ENCODE assay signal across 15 cellular contexts in the genomic region with DNA sequence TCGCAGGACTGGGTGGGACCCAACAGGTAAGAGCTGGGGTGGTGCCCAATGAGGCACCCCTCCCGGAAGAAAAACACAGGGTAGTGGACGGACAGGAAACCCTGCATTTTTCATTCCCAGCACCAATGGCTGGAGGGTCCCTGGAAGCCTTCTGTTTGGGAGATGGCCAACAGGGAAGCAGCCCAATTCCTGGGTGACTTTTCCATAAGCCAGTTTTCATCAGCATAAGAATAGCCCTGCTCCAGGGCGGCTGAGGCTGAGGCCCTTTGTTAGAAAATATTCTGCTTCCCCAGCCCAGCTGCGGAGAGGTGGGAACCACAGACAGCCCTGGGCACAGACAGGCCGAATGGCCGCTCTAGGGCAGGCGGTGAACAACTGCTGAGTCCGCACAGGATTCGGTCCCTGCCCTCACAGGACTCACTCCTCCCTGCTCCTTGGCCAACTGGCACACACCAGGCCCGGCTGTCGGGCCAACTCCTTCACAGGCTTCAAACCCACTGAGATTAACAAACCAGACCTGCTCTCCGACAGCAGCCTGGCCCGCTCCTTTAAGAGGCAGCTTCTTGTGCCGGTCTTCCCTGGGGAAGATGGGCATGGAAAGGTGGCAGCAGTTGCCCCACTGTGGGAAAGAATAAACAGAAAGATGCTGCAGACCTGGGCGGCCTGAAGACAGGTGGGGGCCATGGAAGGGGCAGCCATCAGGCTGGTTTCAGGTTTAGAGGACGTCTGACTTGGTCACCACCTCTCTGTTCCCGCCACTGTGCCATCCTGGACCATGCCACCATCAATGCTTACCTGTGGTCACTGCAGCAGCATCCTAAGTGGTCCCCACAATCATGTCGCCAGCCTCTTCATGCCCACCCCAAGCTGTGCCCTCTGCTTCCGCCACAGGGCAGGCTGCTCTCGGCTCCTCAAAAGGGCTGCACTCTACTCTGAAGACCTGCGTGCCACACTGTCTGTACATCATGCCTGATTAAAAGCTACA. TPM values are rescaled to one million over a fixed set of nuclear protein-coding genes. Genes with fewer than 3 reads are reported as not detected.
A peak's percentile ranks its signal among the peaks of the same experiment; 100 is the strongest.
DNase-seq lines count a peak whose midpoint lies in the region; ATAC-seq and TF ChIP-seq lines count a peak whose summit lies in the region.
"Had no signal": no experiment of that assay in that cellular context is flagged by ENCODE, and none has a peak within 500 bp of the region (broad histone marks: within the 10 kb centered on the region; RNA-seq: fewer than 3 reads in every experiment).

No MANE protein-coding gene starts in this region.

- H3K4me1 ChIP-seq in HUES6 (ENCODE audit: control insufficient read depth, insufficient read depth, low read length) (peaks cover 30% of the 10 kb centered on the region), colonic mucosa (peaks cover 3% of the 10 kb centered on the region), spleen (peaks cover 0 to 29% (median 12%) of the 10 kb centered on the region in 6 donors)

- H3K9me3 ChIP-seq in HUES6 (ENCODE audit: control insufficient read depth, insufficient read depth, low read depth, low read length) (no peaks in the 10 kb centered on the region), colonic mucosa (no peaks in the 10 kb centered on the region), spleen (no peaks in the 10 kb centered on the region)
- H3K9me3 ChIP-seq: BLaER1 treated with 17β-estradiol and CSF1 and Interleukin-3, amounts not matched to agents 10 nM and 100 nM had no signal

- WGBS in spleen, 5 donors: 91 to 96% (median 96%) methylated on average over 15 to 22 of the region's 22 CpGs

- TF ChIP-seq CTCF in colonic mucosa (IDR thresholded peaks at IDR 0.05): no peak
- TF ChIP-seq CTCF in spleen (IDR thresholded peaks at IDR 0.05 in 8 of 11, conservative IDR thresholded peaks at IDR 0.05 in 3 of 11): no peak

- H3K27ac ChIP-seq in HUES6 (ENCODE audit: low read depth, low read length) (peak overlapping the region; percentile 71), colonic mucosa (peak overlapping the region; percentile 56), spleen (peak overlapping the region in 1 of 8 donors; percentile 18)
- H3K27ac ChIP-seq: BLaER1 treated with 17β-estradiol and CSF1 and Interleukin-3, amounts not matched to agents 10 nM and 100 nM had no signal

- H3K4me3 ChIP-seq in HUES6 (ENCODE audit: low read depth, low read length) (no peak overlapping the region), colonic mucosa (no peak overlapping the region), spleen (no peak overlapping the region)
- H3K4me3 ChIP-seq: BLaER1 treated with 17β-estradiol and CSF1 and Interleukin-3, amounts not matched to agents 10 nM and 100 nM had no signal

- ATAC-seq in left colon: peak; percentile 8
- no peak for ATAC-seq in GM21381 (IDR thresholded peaks at IDR 0.05; ENCODE audit: unreplicated experiment)
- no peak for ATAC-seq in GM18909 (IDR thresholded peaks at IDR 0.05; ENCODE audit: poor library complexity, unreplicated experiment)
- ATAC-seq in GM18511 (IDR thresholded peaks at IDR 0.05; ENCODE audit: unreplicated experiment): no peak
- ATAC-seq: stimulated activated naive CD8-positive, alpha-beta T cell treated with anti-CD3 and anti-CD28 coated beads, Interleukin-15, Interleukin-2, amounts not matched to agents 100 U/mL and 50 U/mL, for 24 hours had no signal

- H3K27me3 ChIP-seq in HUES6 (ENCODE audit: control insufficient read depth, insufficient read depth, low read length) (no peaks in the 10 kb centered on the region), colonic mucosa (no peaks in the 10 kb centered on the region), spleen (replicated peaks in 1 of 7) (no peaks in the 10 kb centered on the region)
- H3K27me3 ChIP-seq: BLaER1 treated with 17β-estradiol and CSF1 and Interleukin-3, amounts not matched to agents 10 nM and 100 nM had no signal

- TF ChIP-seq POLR2A in spleen (IDR thresholded peaks at IDR 0.05): no peak

- DNase-seq in colonic mucosa: peak; percentile 49
- peak; percentile 31 to 43 for DNase-seq in left colon
- peak; percentile 58 for DNase-seq in spleen
- DNase-seq in T1000 (lab: John Stamatoyannopoulos, UW): no peak
- DNase-seq: activated CD4-positive, alpha-beta T cell treated with anti-CD3 and anti-CD28 coated beads, Interleukin-2, amount 50 U/mL, for 48 hours; DND-41; NCI-H1105; stimulated activated CD4-positive, alpha-beta T cell treated with anti-CD3 and anti-CD28 coated beads, Interleukin-4, amount 100 ng/mL, for 4 hours; stimulated activated naive CD8-positive, alpha-beta T cell treated with anti-CD3 and anti-CD28 coated beads, Interleukin-15, Interleukin-2, amounts not matched to agents 100 U/mL and 50 U/mL, for 24 hours had no signal

- H3K36me3 ChIP-seq in HUES6 (ENCODE audit: control insufficient read depth, insufficient read depth, low read length): peaks cover 7% of the 10 kb centered on the region; the same call in 1 of the 2 replicates
- H3K36me3 ChIP-seq in colonic mucosa: no peaks in the 10 kb centered on the region
- H3K36me3 ChIP-seq in spleen: peaks cover 0 to 91% (median 13%) of the 10 kb centered on the region in 6 donors

- H3K9ac ChIP-seq in HUES6 (ENCODE audit: low read length) (peak overlapping the region; percentile 31), colonic mucosa (ENCODE audit: low read depth in 2 of 2, low read length in 2 of 2) (peak overlapping the region; percentile 26 to 35)
- H3K9ac ChIP-seq: BLaER1 treated with 17β-estradiol and CSF1 and Interleukin-3, amounts not matched to agents 10 nM and 100 nM had no signal

- intact Hi-C loops in colonic mucosa (cut with DNase I) (no loop called here), left colon (cut with DNase I, micrococcal nuclease) (no loop called here), spleen (cut with DNase I; ENCODE audit: low total_unique reads) (no loop called here)

RNA-seq across cellular contexts. Expression of gene SMIM5, which starts 10.1 kb away (rescaled TPM):
- total RNA-seq in colonic mucosa: 10 to 100 TPM in 1 of 2 donors, 1 to 10 TPM in 1; 5.1 to 39.9 TPM
- 10 to 100 TPM; 15.4 to 28.3 TPM for total RNA-seq in left colon
- 1 to 10 TPM; 2.1 to 5.1 (median 3.4) TPM for total RNA-seq in spleen
- polyA plus RNA-seq in spleen: 1 to 10 TPM; 3.0 to 4.7 (median 4.7) TPM
- total RNA-seq: pulmonary artery endothelial cell had no signal

RNA-seq across cellular contexts. Expression of gene RECQL5, which starts 23.6 kb away (rescaled TPM):
- total RNA-seq in colonic mucosa (10 to 100 TPM; 18.7 to 43.1 TPM), left colon (10 to 100 TPM; 23.2 to 27.0 TPM), spleen (10 to 100 TPM; 25.7 to 51.0 (median 37.6) TPM)
- polyA plus RNA-seq in spleen: 10 to 100 TPM; 28.2 to 48.8 (median 47.4) TPM

RNA-seq across cellular contexts. Expression of gene SAP30BP, which starts 23.8 kb away (rescaled TPM):
- 10 to 100 TPM; 68.0 to 68.1 TPM for total RNA-seq in colonic mucosa
- 10 to 100 TPM; 72.1 to 72.5 TPM for total RNA-seq in left colon
- total RNA-seq in spleen: 100 to 1,000 TPM in 3 of 7 donors, 10 to 100 TPM in 4; 71.6 to 110 (median 82.1) TPM
- polyA plus RNA-seq in spleen: 10 to 100 TPM; 53.8 to 76.7 (median 70.4) TPM

RNA-seq across cellular contexts. Expression of gene MYO15B, which starts 55.7 kb away (rescaled TPM):
- total RNA-seq in colonic mucosa: 100 to 1,000 TPM; 210 to 462 TPM
- total RNA-seq in left colon: 100 to 1,000 TPM; 575 to 676 TPM
- total RNA-seq in spleen: 100 to 1,000 TPM; 203 to 569 (median 292) TPM
- polyA plus RNA-seq in spleen: 100 to 1,000 TPM; 123 to 551 (median 402) TPM
